In the genomic region with DNA sequence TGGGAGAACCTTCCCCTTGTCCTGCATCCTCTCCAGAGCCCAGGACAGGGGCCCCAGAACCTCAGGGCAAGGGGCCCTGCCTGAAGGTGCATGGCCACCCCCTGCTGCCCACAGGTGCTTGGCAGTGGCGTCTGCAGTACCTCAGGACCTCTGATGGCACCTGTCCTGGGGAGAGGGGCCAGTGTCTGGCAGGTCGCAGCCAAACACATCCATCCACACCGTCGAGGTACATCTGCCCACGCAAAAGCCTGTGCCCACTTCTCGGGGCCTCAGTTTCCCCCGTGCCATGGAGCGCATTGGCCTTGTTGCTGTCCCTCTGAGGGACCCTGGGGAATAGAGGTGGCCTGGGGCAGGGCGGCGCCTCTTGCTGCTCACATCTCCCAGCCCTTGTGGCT, we compare ENCODE assay signal across 15 cellular contexts. TPM values are rescaled to one million over a fixed set of nuclear protein-coding genes. Genes with fewer than 3 reads are reported as not detected.
DNase-seq lines count a peak whose midpoint lies in the region; ATAC-seq, FAIRE-seq and TF ChIP-seq lines count a peak whose summit lies in the region.
"Had no signal": no experiment of that assay in that cellular context is flagged by ENCODE, and none has a peak within 500 bp of the region (broad histone marks: within the 10 kb centered on the region; RNA-seq: fewer than 3 reads in every experiment).

No MANE protein-coding gene starts in this region.

- H3K9me3 Mint-ChIP-seq in naive B cell, result peaks cover 0 to 5% (median 2%) of the 10 kb centered on the region in 7 donors
- H3K9me3 Mint-ChIP-seq in stimulated activated effector memory CD8-positive, alpha-beta T cell treated with anti-CD3 and anti-CD28 coated beads, Interleukin-12 subunit alpha, Interleukin-12 subunit beta, amount 100 ng/mL, for 72 hours, result peaks cover 4% of the 10 kb centered on the region

- no peak for TF ChIP-seq EP300 in K562 (IDR thresholded peaks at IDR 0.05; ENCODE audit: low read length)

- H3K79me2 ChIP-seq in K562 (ENCODE audit: control insufficient read depth, insufficient read depth, low read length), result no peaks in the 10 kb centered on the region

- CTCF ChIA-PET in K562 (lab: Yijun Ruan, JAX; ENCODE audit: low intra/inter-chr PET ratio), result no interaction called here

- POLR2A ChIA-PET in K562 (lab: Yijun Ruan, JAX), result no interaction called here

- WGBS in K562 (ENCODE audit: insufficient coverage, low coverage, missing lambda C conversion rate), result 29% methylated on average over 10 of the region's 10 CpGs

- H3K36me3 ChIP-seq in left ventricle myocardium inferior, result peaks cover 8% of the 10 kb centered on the region
- 0 out of 3 replicates have a peak, but pooled peaks cover under 1% of the 10 kb centered on the region for H3K36me3 ChIP-seq in K562 (ENCODE audit: control insufficient read depth, insufficient read depth, low read length)

- no TSS peak for BruUV-seq in K562 (replicated peaks; lab: Mats Ljungman, UMichigan)

- H2AFZ ChIP-seq in K562 (ENCODE audit: low read depth, low read length), result no peak overlapping the region

- peaks cover 4 to 8% of the 10 kb centered on the region in 2 donors for H3K36me3 Mint-ChIP-seq in naive B cell
- peaks cover 64% of the 10 kb centered on the region for H3K36me3 Mint-ChIP-seq in stimulated activated effector memory CD8-positive, alpha-beta T cell treated with anti-CD3 and anti-CD28 coated beads, Interleukin-12 subunit alpha, Interleukin-12 subunit beta, amount 100 ng/mL, for 72 hours

- peaks cover 47 to 64% (median 48%) of the 10 kb centered on the region in 3 donors for H3K4me1 Mint-ChIP-seq in naive B cell
- peaks cover 65% of the 10 kb centered on the region for H3K4me1 Mint-ChIP-seq in stimulated activated effector memory CD8-positive, alpha-beta T cell treated with anti-CD3 and anti-CD28 coated beads, Interleukin-12 subunit alpha, Interleukin-12 subunit beta, amount 100 ng/mL, for 72 hours

- H3K27me3 Mint-ChIP-seq in naive B cell, result peaks cover 0 to 5% (median 0%) of the 10 kb centered on the region in 3 donors

- H3K4me3 Mint-ChIP-seq in naive B cell, result no peak overlapping the region
- H3K4me3 Mint-ChIP-seq in stimulated activated effector memory CD8-positive, alpha-beta T cell treated with anti-CD3 and anti-CD28 coated beads, Interleukin-12 subunit alpha, Interleukin-12 subunit beta, amount 100 ng/mL, for 72 hours, result no peak overlapping the region

- H3K27me3 ChIP-seq in left ventricle myocardium inferior (ENCODE audit: low read depth) (peaks cover 4% of the 10 kb centered on the region), K562 (ENCODE audit: control insufficient read depth in 2 of 2, insufficient read depth in 2 of 2, low read length in 2 of 2) (no peaks in the 10 kb centered on the region)
- H3K27me3 ChIP-seq: SJSA1 had no signal

- no peak for TF ChIP-seq CTCF in left ventricle myocardium inferior (IDR thresholded peaks at IDR 0.05; ENCODE audit: borderline replicate concordance)
- TF ChIP-seq CTCF in K562 (IDR thresholded peaks at IDR 0.05 in 2 of 3, conservative IDR thresholded peaks at IDR 0.05 in 1 of 3; ENCODE audit: insufficient read depth in 2 of 3, low read depth in 1 of 3, low read length in 3 of 3), result no peak

- H3K4me3 ChIP-seq in left ventricle myocardium inferior (no peak overlapping the region), K562 (no peak overlapping the region)
- H3K4me3 ChIP-seq: SJSA1 had no signal

- H3K9me3 ChIP-seq in left ventricle myocardium inferior (replicated peaks) (no peaks in the 10 kb centered on the region), K562 (replicated peaks; ENCODE audit: control insufficient read depth, insufficient read depth, low read depth, low read length) (no peaks in the 10 kb centered on the region)
- H3K9me3 ChIP-seq: SJSA1 had no signal

- no peaks in the 10 kb centered on the region for H3K9me1 ChIP-seq in K562 (ENCODE audit: control insufficient read depth, insufficient read depth, low read length)

- no peak overlapping the region for H3K9ac ChIP-seq in K562 (ENCODE audit: insufficient read depth in 1 of 2, low read depth in 2 of 2, low read length in 2 of 2)

- peak overlapping the region in 4 of 6 donors; percentile 37 to 78 (median 62) for H3K27ac Mint-ChIP-seq in naive B cell
- H3K27ac Mint-ChIP-seq in stimulated activated effector memory CD8-positive, alpha-beta T cell treated with anti-CD3 and anti-CD28 coated beads, Interleukin-12 subunit alpha, Interleukin-12 subunit beta, amount 100 ng/mL, for 72 hours, result peak overlapping the region; percentile 89

- DNase-seq in left ventricle myocardium inferior (no peak), left cardiac atrium (no peak), K562 (ENCODE audit: extremely low read depth in 1 of 4, low spot score in 3 of 4) (no peak), naive B cell (no peak), GM12892 (ENCODE audit: insufficient read length) (no peak), ACHN (no peak)
- no peak for DNase-seq in stimulated activated effector memory CD8-positive, alpha-beta T cell treated with anti-CD3 and anti-CD28 coated beads, Interleukin-12 subunit alpha, Interleukin-12 subunit beta, amount 100 ng/mL, for 72 hours (ENCODE audit: low spot score in 2 of 2)
- no peak for DNase-seq in activated CD4-positive, alpha-beta T cell treated with anti-CD3 and anti-CD28 coated beads, Interleukin-2, amount 50 U/mL, for 4 hours
- DNase-seq: DND-41, HCEC 1CT, KG1, NCI-H1105 treated with DMSO at 0.1 percent for 48 hours, NCI-H1694 had no signal

- intact Hi-C loops in left ventricle myocardium inferior (cut with micrococcal nuclease), result no loop called here
- intact Hi-C loops in left cardiac atrium (cut with DNase I), result no loop called here
- intact Hi-C loops in K562 (cut with micrococcal nuclease), result no loop called here

- TF ChIP-seq POLR2A in K562 (conservative IDR thresholded peaks at IDR 0.05) (no peak), GM12892 (IDR thresholded peaks at IDR 0.05; ENCODE audit: low read depth, low read length) (no peak)

- H3K27ac ChIP-seq in left ventricle myocardium inferior (replicated peaks), result peak overlapping the region; percentile 63
- H3K27ac ChIP-seq in K562 (ENCODE audit: extremely low read depth, low read depth, low read length), result no peak overlapping the region
- H3K27ac ChIP-seq: SJSA1 had no signal

- FAIRE-seq in K562 (lab: Jason Lieb, UNC) (no peak), GM12892 (lab: Jason Lieb, UNC) (no peak)

- peaks cover 15% of the 10 kb centered on the region; the same call in 1 of the 2 replicates for H4K20me1 ChIP-seq in K562 (replicated peaks; ENCODE audit: control insufficient read depth, insufficient read depth, low read length)

- no peak overlapping the region for H3K4me2 ChIP-seq in K562 (ENCODE audit: insufficient read depth, low read length)

- in situ Hi-C loops in K562 (cut with MboI), result loop anchor here (10.0 to 25.0 kb wide), 2 partner anchors 768 to 1091 kb away; no protein-coding TSS in a partner anchor
- in situ Hi-C loops in ACHN (cut with HindIII; ENCODE audit: low pct_ligation_motif_present, low pct_unique_long_range_greater_than_20kb, low sequenced_read_pairs), result no loop called here

- peaks cover 76% of the 10 kb centered on the region for H3K4me1 ChIP-seq in left ventricle myocardium inferior
- peaks cover 4 to 76% of the 10 kb centered on the region in 2 experiments; a peak in 4 of 5 replicates for H3K4me1 ChIP-seq in K562 (replicated peaks in 1 of 2; ENCODE audit: control insufficient read depth in 2 of 2, insufficient read depth in 2 of 2, low read length in 2 of 2)
- H3K4me1 ChIP-seq: SJSA1 had no signal

- no peak for ATAC-seq in left cardiac atrium
- no peak for ATAC-seq in K562
- no peak for ATAC-seq in naive B cell (ENCODE audit: low read depth in 2 of 2)
- no peak for ATAC-seq in stimulated activated effector memory CD8-positive, alpha-beta T cell treated with anti-CD3 and anti-CD28 coated beads, Interleukin-12 subunit alpha, Interleukin-12 subunit beta, amount 100 ng/mL, for 72 hours
- ATAC-seq: Panc1 had no signal

- no peak for TF ChIP-seq RAD21 in K562 (CRISPR knock-in tag; conservative IDR thresholded peaks at IDR 0.05 in 1 of 2, IDR thresholded peaks at IDR 0.05 in 1 of 2)

RNA-seq across cellular contexts. Expression of gene MAP2K3, which starts 9.3 kb away (rescaled TPM):
- total RNA-seq in left ventricle myocardium inferior (41.7 TPM), left cardiac atrium (10 to 100 TPM; 38.9 to 64.7 TPM), K562 (2014; rRNA removed) (4.4 and 5.9 TPM in 2 replicates), K562 (2014; rRNA removed; fragmentation: Illumina TruSeq; extraction: Trizol) (2.2 and 2.5 TPM in 2 replicates), K562 (2015; rRNA removed; fragmentation: Illumina TruSeq; extraction: Trizol) (3.5 TPM in 2 replicates), K562 (2021) (14.8 and 16.1 TPM in 2 replicates)
- 5.2 and 14.1 TPM in 2 replicates for total RNA-seq in K562 (2011; cell fraction: chromatin; rRNA removed; ENCODE audit: low replicate concordance)
- 6.8 and 9.3 TPM in 2 replicates for total RNA-seq in K562 (2011; cell fraction: nucleolus; rRNA removed)
- 7.1 and 7.6 TPM in 2 replicates for total RNA-seq in K562 (2011; cell fraction: nucleoplasm; rRNA removed)
- polyA plus RNA-seq in K562 (2011; rRNA removed) (2.8 and 3.5 TPM in 2 replicates), K562 (2014; fragmentation: Illumina TruSeq; extraction: Trizol) (10.3 and 12.5 TPM in 2 replicates), K562 (2014; fragmentation: Nextera tagmentation; extraction: Ambion mirVana) (under 1 TPM; 0.18 to 0.38 TPM), K562 (2014; rRNA removed) (8.0 and 8.8 TPM in 2 replicates), naive B cell (ENCODE audit: low read depth in 6 of 6) (100 to 1,000 TPM in 2 of 6 donors, 10 to 100 TPM in 4; 93.2 to 151 (median 99.7) TPM)
- polyA plus RNA-seq in K562 (2011; cell fraction: cytosol; rRNA removed), result 5.0 and 6.2 TPM in 2 replicates
- 5.1 and 5.9 TPM in 2 replicates for polyA plus RNA-seq in K562 (2011; cell fraction: nucleus; rRNA removed)
- polyA plus RNA-seq in K562 (2012), result 7.0 and 8.3 TPM in 2 replicates
- 1.0 and 2.2 TPM in 2 replicates for polyA minus RNA-seq in K562 (2011; rRNA and poly(A)+ RNA removed)
- polyA minus RNA-seq in K562 (2011; cell fraction: cytosol; rRNA and poly(A)+ RNA removed), result 4.1 and 5.6 TPM in 2 replicates
- 2.8 and 3.0 TPM in 2 replicates for polyA minus RNA-seq in K562 (2011; cell fraction: nucleus; rRNA and poly(A)+ RNA removed)
- polyA plus RNA-seq in GM12892 (2012; ENCODE audit: missing spikeins), result 16.7 TPM

RNA-seq across cellular contexts. Expression of gene NATD1, which starts 40.6 kb away (rescaled TPM):
- total RNA-seq in left ventricle myocardium inferior (17.7 TPM), left cardiac atrium (10 to 100 TPM in 1 of 2 donors, 1 to 10 TPM in 1; 8.6 to 19.4 TPM), K562 (2014; rRNA removed) (2.3 and 2.9 TPM in 2 replicates), K562 (2014; rRNA removed; fragmentation: Illumina TruSeq; extraction: Trizol) (0.55 and 0.61 TPM in 2 replicates), K562 (2015; rRNA removed; fragmentation: Illumina TruSeq; extraction: Trizol) (0.65 and 0.72 TPM in 2 replicates), K562 (2021) (5.4 TPM in 2 replicates)
- total RNA-seq in K562 (2011; cell fraction: chromatin; rRNA removed; ENCODE audit: low replicate concordance), result 1.9 and 6.9 TPM in 2 replicates
- 5.3 and 5.5 TPM in 2 replicates for total RNA-seq in K562 (2011; cell fraction: nucleolus; rRNA removed)
- 3.2 and 3.4 TPM in 2 replicates for total RNA-seq in K562 (2011; cell fraction: nucleoplasm; rRNA removed)
- polyA plus RNA-seq in K562 (2011; rRNA removed) (1.6 and 2.3 TPM in 2 replicates), K562 (2014; fragmentation: Illumina TruSeq; extraction: Trizol) (3.7 and 4.5 TPM in 2 replicates), K562 (2014; fragmentation: Nextera tagmentation; extraction: Ambion mirVana) (under 1 TPM; 0.24 to 0.52 TPM), K562 (2014; rRNA removed) (3.7 and 4.2 TPM in 2 replicates), naive B cell (ENCODE audit: low read depth in 6 of 6) (1 to 10 TPM in 3 of 6 donors, under 1 TPM in 2, not detected in 1; 0.52 to 2.2 (median 1.2) TPM)
- polyA plus RNA-seq in K562 (2011; cell fraction: cytosol; rRNA removed), result 3.1 and 4.2 TPM in 2 replicates
- 1.5 and 2.5 TPM in 2 replicates for polyA plus RNA-seq in K562 (2011; cell fraction: nucleus; rRNA removed)
- 2.5 and 8.0 TPM in 2 replicates for polyA plus RNA-seq in K562 (2012)
- 0.90 and 1.3 TPM in 2 replicates for polyA minus RNA-seq in K562 (2011; rRNA and poly(A)+ RNA removed)
- polyA minus RNA-seq in K562 (2011; cell fraction: cytosol; rRNA and poly(A)+ RNA removed), result 1.9 and 3.1 TPM in 2 replicates
- 2.3 and 2.9 TPM in 2 replicates for polyA minus RNA-seq in K562 (2011; cell fraction: nucleus; rRNA and poly(A)+ RNA removed)
- 0.32 TPM for polyA plus RNA-seq in GM12892 (2012; ENCODE audit: missing spikeins)
